ENCODE assay signal across 34 cellular contexts in genomic region chr17:6092182-6092922, GRCh38. TPM values are rescaled to one million over a fixed set of nuclear protein-coding genes. Genes with fewer than 3 reads are reported as not detected.
"Had no signal": no experiment of that assay in that cellular context is flagged by ENCODE, and none has a peak within 500 bp of the region (broad histone marks: within the 10 kb centered on the region; RNA-seq: fewer than 3 reads in every experiment).

No MANE protein-coding gene starts in this region.

- H3K27me3 ChIP-seq: ascending aorta, neural progenitor cell, right lobe of liver, thyroid gland, upper lobe of left lung had no signal

- H3K4me1 Mint-ChIP-seq: activated naive CD4-positive, alpha-beta T cell treated with anti-CD3 and anti-CD28 coated beads, Interleukin-2, amount 10 ng/mL, durations not matched to agents 7 days and 5 days; activated naive CD8-positive, alpha-beta T cell treated with anti-CD3 and anti-CD28 coated beads, Interleukin-2, amount 10 ng/mL, durations not matched to agents 7 days and 5 days; immature natural killer cell; naive thymus-derived CD8-positive, alpha-beta T cell; stimulated activated memory B cell treated with anti-CD40 and anti-IgM and Interleukin-4, amounts not matched to agents 10 μg/mL and 1 μg/mL and 100 μg/mL, for 72 hours; stimulated activated naive CD8-positive, alpha-beta T cell treated with anti-CD3 and anti-CD28 coated beads, Interleukin-15, amount 100 ng/mL, for 72 hours had no signal

- H3K27ac Mint-ChIP-seq: activated CD4-positive, alpha-beta memory T cell treated with anti-CD3 and anti-CD28 coated beads for 36 hours; activated naive CD4-positive, alpha-beta T cell treated with anti-CD3 and anti-CD28 coated beads, Interleukin-2, amount 10 ng/mL, durations not matched to agents 7 days and 5 days; activated naive CD8-positive, alpha-beta T cell treated with anti-CD3 and anti-CD28 coated beads, Interleukin-2, amount 10 ng/mL, durations not matched to agents 7 days and 5 days; activated T-helper 1 cell treated with anti-CD3 and anti-CD28 coated beads, Interleukin-12 subunit alpha, Interleukin-12 subunit beta, Interleukin-2, Interleukin-4 antibody, amounts not matched to agents 30 ng/mL and 10 ng/mL and 1 ng/mL, durations not matched to agents 14 hours and 24 hours and 36 hours; dendritic cell treated with granulocyte-macrophage colony-stimulating factor and Interleukin-4, amounts not matched to agents 40 ng/mL and 50 ng/mL, for 4 days; endodermal cell; immature natural killer cell; neural progenitor cell; stimulated activated memory B cell treated with anti-CD40 and anti-IgM and Interleukin-4, amounts not matched to agents 10 μg/mL and 1 μg/mL and 100 μg/mL, for 72 hours; T-helper 1 cell treated with Interleukin-12 subunit alpha and Interleukin-12 subunit beta and Interleukin-4 antibody, amounts not matched to agents 30 μg/mL and 1 μg/mL, for 36 hours had no signal

- H3K4me1 ChIP-seq: ascending aorta, neural progenitor cell, right lobe of liver, thyroid gland, upper lobe of left lung had no signal

- H3K36me3 Mint-ChIP-seq: activated CD4-positive, alpha-beta memory T cell treated with anti-CD3 and anti-CD28 coated beads for 36 hours; activated naive CD4-positive, alpha-beta T cell treated with anti-CD3 and anti-CD28 coated beads, Interleukin-2, amount 10 ng/mL, durations not matched to agents 7 days and 5 days; activated naive CD8-positive, alpha-beta T cell treated with anti-CD3 and anti-CD28 coated beads, Interleukin-2, amount 10 ng/mL, durations not matched to agents 7 days and 5 days; immature natural killer cell; naive thymus-derived CD8-positive, alpha-beta T cell; stimulated activated memory B cell treated with anti-CD40 and anti-IgM and Interleukin-4, amounts not matched to agents 10 μg/mL and 1 μg/mL and 100 μg/mL, for 72 hours had no signal

- DNase-seq: activated CD4-positive, alpha-beta memory T cell treated with anti-CD3 and anti-CD28 coated beads for 36 hours; activated CD4-positive, alpha-beta T cell treated with anti-CD3 and anti-CD28 coated beads for 48 hours; activated CD8-positive, alpha-beta memory T cell treated with anti-CD3 and anti-CD28 coated beads, Interleukin-2, amount 50 U/mL, for 4 hours; activated effector memory CD4-positive, alpha-beta T cell treated with anti-CD3 and anti-CD28 coated beads, Interleukin-2, amount 50 U/mL, for 16 hours; activated naive CD4-positive, alpha-beta T cell treated with anti-CD3 and anti-CD28 coated beads, Interleukin-2, amount 10 ng/mL, durations not matched to agents 7 days and 5 days; activated naive CD8-positive, alpha-beta T cell treated with anti-CD3 and anti-CD28 coated beads, Interleukin-2, amount 10 ng/mL, durations not matched to agents 7 days and 5 days; activated T-cell treated with anti-CD3 and anti-CD28 coated beads, Interleukin-2, amount 50 U/mL, for 1 hour; endodermal cell; foreskin fibroblast; head of caudate nucleus; hypothalamus; immature natural killer cell; kidney; left colon; mammary epithelial cell; small intestine; stimulated activated CD4-positive, alpha-beta T cell treated with anti-CD3 and anti-CD28 coated beads, Interleukin-1b, Interleukin-23, amount 100 ng/mL, for 48 hours; stimulated activated CD4-positive, alpha-beta T cell treated with anti-CD3 and anti-CD28 coated beads, Interleukin-4, amount 100 ng/mL, for 4 hours; stimulated activated CD8-positive, alpha-beta memory T cell treated with anti-CD3 and anti-CD28 coated beads, Interleukin-4, amount 100 ng/mL, for 48 hours; stimulated activated naive CD8-positive, alpha-beta T cell treated with anti-CD3 and anti-CD28 coated beads, Interleukin-15, amount 100 ng/mL, for 72 hours; T-helper 9 cell; thyroid gland; upper lobe of left lung had no signal

- H3K27ac ChIP-seq: ascending aorta, neural progenitor cell, right lobe of liver, thyroid gland, upper lobe of left lung, VCaP had no signal

- H3K4me2 ChIP-seq: neural progenitor cell had no signal

- H3K9me3 Mint-ChIP-seq: activated CD4-positive, alpha-beta memory T cell treated with anti-CD3 and anti-CD28 coated beads for 36 hours; activated naive CD4-positive, alpha-beta T cell treated with anti-CD3 and anti-CD28 coated beads, Interleukin-2, amount 10 ng/mL, durations not matched to agents 7 days and 5 days; activated naive CD8-positive, alpha-beta T cell treated with anti-CD3 and anti-CD28 coated beads, Interleukin-2, amount 10 ng/mL, durations not matched to agents 7 days and 5 days; activated T-helper 1 cell treated with anti-CD3 and anti-CD28 coated beads, Interleukin-12 subunit alpha, Interleukin-12 subunit beta, Interleukin-2, Interleukin-4 antibody, amounts not matched to agents 30 ng/mL and 10 ng/mL and 1 ng/mL, durations not matched to agents 14 hours and 24 hours and 36 hours; dendritic cell treated with granulocyte-macrophage colony-stimulating factor and Interleukin-4, amounts not matched to agents 40 ng/mL and 50 ng/mL, for 4 days; endodermal cell; naive thymus-derived CD8-positive, alpha-beta T cell; neural progenitor cell; stimulated activated naive CD8-positive, alpha-beta T cell treated with anti-CD3 and anti-CD28 coated beads, Interleukin-15, amount 100 ng/mL, for 72 hours; T-helper 1 cell treated with Interleukin-12 subunit alpha and Interleukin-12 subunit beta and Interleukin-4 antibody, amounts not matched to agents 30 μg/mL and 1 μg/mL, for 36 hours had no signal

- ATAC-seq: activated CD4-positive, CD25-positive, alpha-beta regulatory T cell treated with anti-CD3 and anti-CD28 coated beads, Interleukin-2, amount 50 U/mL, for 24 hours; esophagus mucosa; left colon; naive thymus-derived CD8-positive, alpha-beta T cell; right lobe of liver; stimulated activated memory B cell treated with anti-CD40 and anti-IgM and Interleukin-4, amounts not matched to agents 10 μg/mL and 1 μg/mL and 100 μg/mL, for 72 hours; stimulated activated naive CD8-positive, alpha-beta T cell treated with anti-CD3 and anti-CD28 coated beads, Interleukin-15, amount 100 ng/mL, for 72 hours had no signal

- H3K4me3 ChIP-seq: ascending aorta, neural progenitor cell, right lobe of liver, thyroid gland, upper lobe of left lung had no signal

- H3K4me3 Mint-ChIP-seq: activated CD4-positive, alpha-beta memory T cell treated with anti-CD3 and anti-CD28 coated beads for 36 hours; activated naive CD4-positive, alpha-beta T cell treated with anti-CD3 and anti-CD28 coated beads, Interleukin-2, amount 10 ng/mL, durations not matched to agents 7 days and 5 days; activated naive CD8-positive, alpha-beta T cell treated with anti-CD3 and anti-CD28 coated beads, Interleukin-2, amount 10 ng/mL, durations not matched to agents 7 days and 5 days; activated T-helper 1 cell treated with anti-CD3 and anti-CD28 coated beads, Interleukin-12 subunit alpha, Interleukin-12 subunit beta, Interleukin-2, Interleukin-4 antibody, amounts not matched to agents 30 ng/mL and 10 ng/mL and 1 ng/mL, durations not matched to agents 14 hours and 24 hours and 36 hours; dendritic cell treated with granulocyte-macrophage colony-stimulating factor and Interleukin-4, amounts not matched to agents 40 ng/mL and 50 ng/mL, for 4 days; endodermal cell; immature natural killer cell; naive thymus-derived CD8-positive, alpha-beta T cell; stimulated activated memory B cell treated with anti-CD40 and anti-IgM and Interleukin-4, amounts not matched to agents 10 μg/mL and 1 μg/mL and 100 μg/mL, for 72 hours; stimulated activated naive CD8-positive, alpha-beta T cell treated with anti-CD3 and anti-CD28 coated beads, Interleukin-15, amount 100 ng/mL, for 72 hours; T-helper 1 cell treated with Interleukin-12 subunit alpha and Interleukin-12 subunit beta and Interleukin-4 antibody, amounts not matched to agents 30 μg/mL and 1 μg/mL, for 36 hours had no signal

- H3K9ac ChIP-seq: neural progenitor cell had no signal

- H2AFZ ChIP-seq: neural progenitor cell had no signal

- H3K27me3 Mint-ChIP-seq: activated naive CD8-positive, alpha-beta T cell treated with anti-CD3 and anti-CD28 coated beads, Interleukin-2, amount 10 ng/mL, durations not matched to agents 7 days and 5 days; dendritic cell treated with granulocyte-macrophage colony-stimulating factor and Interleukin-4, amounts not matched to agents 40 ng/mL and 50 ng/mL, for 4 days had no signal

- H3K9me3 ChIP-seq: ascending aorta, right lobe of liver, thyroid gland, upper lobe of left lung had no signal

- H3K36me3 ChIP-seq: ascending aorta, neural progenitor cell, right lobe of liver, thyroid gland, upper lobe of left lung had no signal

RNA-seq across cellular contexts. Expression of gene WSCD1, which starts 22.2 kb away (rescaled TPM):
- total RNA-seq: activated naive CD8-positive, alpha-beta T cell treated with anti-CD3 and anti-CD28 coated beads, Interleukin-2, amount 10 ng/mL, durations not matched to agents 7 days and 5 days; mammary epithelial cell; naive thymus-derived CD8-positive, alpha-beta T cell had no signal
- polyA plus RNA-seq: mammary epithelial cell; naive thymus-derived CD8-positive, alpha-beta T cell had no signal
